In the genomic region with DNA sequence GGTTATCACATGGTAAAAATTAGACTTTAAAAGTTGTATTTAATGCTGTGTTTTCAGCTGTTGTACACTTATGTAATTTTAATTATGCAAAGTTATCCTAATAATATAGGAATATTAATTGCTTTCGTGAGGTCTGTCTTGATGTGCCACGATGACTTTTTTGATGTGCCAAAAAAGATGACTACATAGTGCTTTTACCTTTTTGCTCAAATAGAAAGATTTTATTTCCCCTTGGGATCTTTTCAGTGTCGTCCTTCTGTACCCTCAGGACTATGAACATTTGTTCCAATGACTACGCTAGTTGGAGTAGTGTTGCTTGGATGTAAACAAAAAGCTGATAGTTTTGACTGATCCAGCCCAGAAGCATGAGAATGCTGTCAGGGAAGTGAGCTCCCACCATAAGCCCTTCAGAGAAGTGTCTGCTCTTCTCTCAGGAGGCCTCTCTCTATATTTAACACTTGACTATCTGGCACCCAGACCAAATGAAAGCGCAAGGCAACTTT, we compare ENCODE assay signal across 7 cellular contexts. TPM values are rescaled to one million over a fixed set of nuclear protein-coding genes. Genes with fewer than 3 reads are reported as not detected.
DNase-seq lines count a peak whose midpoint lies in the region; ATAC-seq and TF ChIP-seq lines count a peak whose summit lies in the region.

No MANE protein-coding gene starts in this region.

- H3K4me1 ChIP-seq in HEK293 (ENCODE audit: control insufficient read depth, insufficient read depth, low read length) (peaks cover 8% of the 10 kb centered on the region), skeletal muscle tissue (ENCODE audit: control insufficient read depth in 3 of 3, insufficient read depth in 3 of 3, low read length in 3 of 3) (peaks cover 13 to 26% (median 20%) of the 10 kb centered on the region in 3 donors)

- no peak for DNase-seq in T-helper 17 cell
- DNase-seq in foreskin fibroblast: no peak
- DNase-seq in sciatic nerve (ENCODE audit: low spot score): no peak
- no peak for DNase-seq in DMS79 treated with DMSO at 0.1 percent for 48 hours (lab: John Stamatoyannopoulos, UW)

- peak overlapping the region; percentile 78 for H3K4me3 ChIP-seq in HEK293 (ENCODE audit: low read depth, low read length)
- peak overlapping the region; percentile 83 to 95 for H3K4me3 ChIP-seq in foreskin fibroblast (ENCODE audit: low read depth in 1 of 2, low read length in 2 of 2)
- H3K4me3 ChIP-seq in skeletal muscle tissue (ENCODE audit: low read length in 3 of 3): peak overlapping the region; percentile 93 to 99 (median 98)

- CTCF ChIA-PET in HEK293 (lab: Yijun Ruan, JAX): interaction anchor here (0.6 to 5.5 kb wide), 34 partner anchors 9 to 1563 kb away, joined by 3 to 89 read pairs (median 3); a partner anchor contains a TSS

- POLR2A ChIA-PET in HEK293 (lab: Yijun Ruan, JAX): interaction anchor here (0.5 to 3.1 kb wide), 17 partner anchors 9 to 1491 kb away, joined by 3 to 23 read pairs (median 3); a partner anchor contains a TSS

- no peaks in the 10 kb centered on the region for H3K27me3 Mint-ChIP-seq in T-helper 17 cell

- intact Hi-C loops in sciatic nerve (cut with DNase I): no loop called here

- TF ChIP-seq CTCF in HEK293 (tag by site-specific recombination; IDR thresholded peaks at IDR 0.05): no peak
- TF ChIP-seq CTCF in foreskin fibroblast (IDR thresholded peaks at IDR 0.05; ENCODE audit: low read depth, low read length): no peak

- H3K4me1 Mint-ChIP-seq in T-helper 17 cell: peaks cover 27% of the 10 kb centered on the region

- peaks cover 4% of the 10 kb centered on the region for H3K36me3 Mint-ChIP-seq in T-helper 17 cell (ENCODE audit: low read depth)

- H3K27ac ChIP-seq in HEK293 (ENCODE audit: extremely low read depth, low read depth, low read length) (peak overlapping the region; percentile 98; the same call in 1 of the 2 replicates), skeletal muscle tissue (ENCODE audit: low read depth, low read length) (peak overlapping the region; percentile 98)

- H3K4me3 Mint-ChIP-seq in T-helper 17 cell: peak overlapping the region; percentile 95

- no peaks in the 10 kb centered on the region for H3K9me3 ChIP-seq in HEK293 (ENCODE audit: control insufficient read depth, insufficient read depth, low read depth, low read length)
- H3K9me3 ChIP-seq in T-helper 17 cell (ENCODE audit: control insufficient read depth, low read length, poor library complexity, severe bottlenecking): no peaks in the 10 kb centered on the region
- no peaks in the 10 kb centered on the region for H3K9me3 ChIP-seq in skeletal muscle tissue (ENCODE audit: control insufficient read depth in 3 of 3, low read length in 3 of 3)

- H3K36me3 ChIP-seq in HEK293 (ENCODE audit: control insufficient read depth in 2 of 2, insufficient read depth in 1 of 2, low read length in 2 of 2): peaks cover 0 to 10% of the 10 kb centered on the region in 2 experiments; a peak in 1 of 3 replicates
- peaks cover 0 to 5% (median 0%) of the 10 kb centered on the region in 3 donors for H3K36me3 ChIP-seq in skeletal muscle tissue (ENCODE audit: control insufficient read depth in 3 of 3, insufficient read depth in 3 of 3, low read length in 3 of 3)

- H3K27ac Mint-ChIP-seq in T-helper 17 cell: peak overlapping the region; percentile 99

- peak overlapping the region; percentile 93 to 100 (median 98) for H3K9ac ChIP-seq in skeletal muscle tissue (ENCODE audit: low read depth in 1 of 3, low read length in 3 of 3)

- no peaks in the 10 kb centered on the region for H3K27me3 ChIP-seq in skeletal muscle tissue (ENCODE audit: control insufficient read depth in 3 of 3, insufficient read depth in 3 of 3, low read length in 3 of 3)

- ATAC-seq in T-helper 17 cell: no peak
- ATAC-seq in sciatic nerve: no peak
- ATAC-seq in HG02642 (IDR thresholded peaks at IDR 0.05; ENCODE audit: poor library complexity, unreplicated experiment): no peak

TF ChIP-seq in HEK293, 187 proteins besides CTCF, POLR2A, EP300 and RAD21:
- TF ChIP-seq, protein P1, sequence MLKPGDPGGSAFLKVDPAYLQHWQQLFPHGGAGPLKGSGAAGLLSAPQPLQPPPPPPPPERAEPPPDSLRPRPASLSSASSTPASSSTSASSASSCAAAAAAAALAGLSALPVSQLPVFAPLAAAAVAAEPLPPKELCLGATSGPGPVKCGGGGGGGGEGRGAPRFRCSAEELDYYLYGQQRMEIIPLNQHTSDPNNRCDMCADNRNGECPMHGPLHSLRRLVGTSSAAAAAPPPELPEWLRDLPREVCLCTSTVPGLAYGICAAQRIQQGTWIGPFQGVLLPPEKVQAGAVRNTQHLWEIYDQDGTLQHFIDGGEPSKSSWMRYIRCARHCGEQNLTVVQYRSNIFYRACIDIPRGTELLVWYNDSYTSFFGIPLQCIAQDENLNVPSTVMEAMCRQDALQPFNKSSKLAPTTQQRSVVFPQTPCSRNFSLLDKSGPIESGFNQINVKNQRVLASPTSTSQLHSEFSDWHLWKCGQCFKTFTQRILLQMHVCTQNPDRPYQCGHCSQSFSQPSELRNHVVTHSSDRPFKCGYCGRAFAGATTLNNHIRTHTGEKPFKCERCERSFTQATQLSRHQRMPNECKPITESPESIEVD (tag by site-specific recombination; IDR thresholded peaks at IDR 0.05): peak; percentile 11; the same call in 1 of the 2 replicates
- no peak for TF ChIP-seq ZNF138 (tag by site-specific recombination; IDR thresholded peaks at IDR 0.05; ENCODE audit: borderline replicate concordance)

RNA-seq across cellular contexts. Expression of a gene that starts 1.2 kb away (rescaled TPM):
- total RNA-seq in T-helper 17 cell (100 to 1,000 TPM; 171 to 176 TPM), skeletal muscle tissue (160 TPM), sciatic nerve (175 TPM)

RNA-seq across cellular contexts. Expression of a gene that starts 56.9 kb away (rescaled TPM):
- total RNA-seq in T-helper 17 cell (1 to 10 TPM in 1 of 2 donors, under 1 TPM in 1; 0.83 to 1.6 TPM), skeletal muscle tissue (15.7 TPM), sciatic nerve (7.1 TPM)

RNA-seq across cellular contexts. Expression of a gene that starts 57.0 kb away (rescaled TPM):
- total RNA-seq in T-helper 17 cell (10 to 100 TPM; 22.9 to 49.5 TPM), skeletal muscle tissue (8.4 TPM), sciatic nerve (11.7 TPM)
